In genomic region chr9:137188490-137189296, GRCh38 we compare ENCODE assay signal across 8 cellular contexts. TPM values are rescaled to one million over a fixed set of nuclear protein-coding genes. Genes with fewer than 3 reads are reported as not detected.
DNase-seq lines count a peak whose midpoint lies in the region; ATAC-seq and TF ChIP-seq lines count a peak whose summit lies in the region.

TSS of gene ANAPC2 (minus strand) at chr9:137188560. CDS start at chr9:137188532, 28 bp downstream.
TSS of gene SSNA1 (plus strand) at chr9:137188676. CDS start at chr9:137188727, 51 bp downstream.

- peaks cover 20% of the 10 kb centered on the region for H3K79me2 ChIP-seq in SU-DHL-6 (ENCODE audit: insufficient read depth, low read length)

- H3K4me3 ChIP-seq in GM12864 (ENCODE audit: low read depth, low read length) (peak within 1 kb of the TSS; percentile 99), SU-DHL-6 (ENCODE audit: insufficient read depth, low read length, poor library complexity, severe bottlenecking) (peak within 1 kb of the TSS; percentile 96), cardiac muscle cell (peak within 1 kb of the TSS; percentile 82)

- H3K27ac ChIP-seq in SU-DHL-6 (ENCODE audit: low read depth, low read length) (peak within 1 kb of the TSS; percentile 85), cardiac muscle cell (peak within 1 kb of the TSS; percentile 96)

- DNase-seq in GM12864 (ENCODE audit: low read depth) (peak; percentile 81), NCI-H1092 (lab: John Stamatoyannopoulos, UW) (peak; percentile 87), cardiac muscle cell (ENCODE audit: low read depth in 1 of 2, low spot score in 1 of 2) (peak; percentile 96), pons (ENCODE audit: low spot score) (peak; percentile 92), type B pancreatic cell (ENCODE audit: extremely low spot score, unreplicated experiment) (peak; percentile 97)
- DNase-seq in activated naive CD8-positive, alpha-beta T cell treated with anti-CD3 and anti-CD28 coated beads, Interleukin-2, amount 50 U/mL, for 16 hours (ENCODE audit: low read depth, low spot score): peak; percentile 82

- H3K4me1 Mint-ChIP-seq in type B pancreatic cell (ENCODE audit: unreplicated experiment): peaks cover 5% of the 10 kb centered on the region

- peaks cover 18% of the 10 kb centered on the region for H3K4me1 ChIP-seq in cardiac muscle cell (ENCODE audit: low read depth)

- TF ChIP-seq CTCF in GM12864 (IDR thresholded peaks at IDR 0.05; ENCODE audit: low read depth, low read length, missing control alignments) (peak; percentile 56), SU-DHL-6 (IDR thresholded peaks at IDR 0.05; ENCODE audit: insufficient read depth, low read length, poor library complexity, severe bottlenecking) (peak; percentile 65), cardiac muscle cell (IDR thresholded peaks at IDR 0.05; ENCODE audit: low read depth, low read length) (peak; percentile 50), type B pancreatic cell (conservative IDR thresholded peaks at IDR 0.05) (peak; percentile 41)

- no peaks in the 10 kb centered on the region for H3K36me3 ChIP-seq in SU-DHL-6 (ENCODE audit: low read length)
- peaks cover 7% of the 10 kb centered on the region for H3K36me3 ChIP-seq in cardiac muscle cell

- H3K27me3 ChIP-seq in SU-DHL-6 (ENCODE audit: low read length): no peaks in the 10 kb centered on the region
- no peaks in the 10 kb centered on the region for H3K27me3 ChIP-seq in cardiac muscle cell

- H3K4me3 Mint-ChIP-seq in type B pancreatic cell: peak within 1 kb of the TSS; percentile 98

- H3K27ac Mint-ChIP-seq in type B pancreatic cell: peak within 1 kb of the TSS; percentile 99

- no peaks in the 10 kb centered on the region for H3K9me3 Mint-ChIP-seq in type B pancreatic cell

- H2AFZ ChIP-seq in SU-DHL-6 (ENCODE audit: low read depth, low read length, severe bottlenecking): peak within 1 kb of the TSS; percentile 90

- peak within 1 kb of the TSS; percentile 97 for H3K9ac ChIP-seq in SU-DHL-6 (ENCODE audit: low read length)

- H3K9me2 ChIP-seq in SU-DHL-6 (replicated peaks; ENCODE audit: insufficient read depth, low read length): no peaks in the 10 kb centered on the region

- H3K36me3 Mint-ChIP-seq in type B pancreatic cell: no peaks in the 10 kb centered on the region

- H4K20me1 ChIP-seq in SU-DHL-6 (ENCODE audit: low read depth, low read length): no peaks in the 10 kb centered on the region

- no peaks in the 10 kb centered on the region for H3F3A ChIP-seq in SU-DHL-6 (ENCODE audit: insufficient read depth)

- peak; percentile 73 for ATAC-seq in HG02588 (IDR thresholded peaks at IDR 0.05; ENCODE audit: unreplicated experiment)

- H3K27me3 Mint-ChIP-seq in type B pancreatic cell: no peaks in the 10 kb centered on the region

- peak within 1 kb of the TSS; percentile 79 for H3K4me2 ChIP-seq in SU-DHL-6 (ENCODE audit: low read depth, low read length, poor library complexity, severe bottlenecking)

- H3K9me3 ChIP-seq in SU-DHL-6 (ENCODE audit: insufficient read depth, low read length) (no peaks in the 10 kb centered on the region), cardiac muscle cell (ENCODE audit: low read depth) (no peaks in the 10 kb centered on the region)

RNA-seq across cellular contexts. Expression of gene ANAPC2, which starts in this region (rescaled TPM):
- total RNA-seq in cardiac muscle cell (29.8 and 42.8 TPM in 2 replicates), type B pancreatic cell (ENCODE audit: low replicate concordance) (63.5 and 65.0 TPM in 2 replicates)
- polyA plus RNA-seq in cardiac muscle cell: 15.5 and 17.9 TPM in 2 replicates

RNA-seq across cellular contexts. Expression of gene SSNA1, which starts in this region (rescaled TPM):
- total RNA-seq in cardiac muscle cell (64.5 and 90.3 TPM in 2 replicates), type B pancreatic cell (ENCODE audit: low replicate concordance) (64.9 and 74.8 TPM in 2 replicates)
- polyA plus RNA-seq in cardiac muscle cell: 77.9 and 110 TPM in 2 replicates

Comparison
In these comparisons a context has a peak if more than half of its experiments do, and no peak if none do; other contexts are left out.
1. Peak in every context shown above with its lines: DNase-seq, ATAC-seq, H3K4me3 ChIP-seq and H3K27ac ChIP-seq.